In genomic region chr14:58327019-58327418, GRCh38 we compare ENCODE assay signal across 17 cellular contexts.
"Had no signal": no experiment of that assay in that cellular context is flagged by ENCODE, and none has a peak within 500 bp of the region (broad histone marks: within the 10 kb centered on the region; RNA-seq: fewer than 3 reads in every experiment).

No MANE protein-coding gene starts in this region.

- H3K27me3 Mint-ChIP-seq: naive thymus-derived CD4-positive, alpha-beta T cell; stimulated activated memory B cell treated with anti-CD40 and anti-IgM and Interleukin-4, amounts not matched to agents 10 μg/mL and 1 μg/mL and 100 μg/mL, for 72 hours; stimulated activated naive CD8-positive, alpha-beta T cell treated with anti-CD3 and anti-CD28 coated beads, Interleukin-15, amount 100 ng/mL, for 72 hours had no signal

- DNase-seq: effector CD4-positive, alpha-beta T cell; endodermal cell; gastrocnemius medialis; heart right ventricle; hypothalamus; kidney glomerular epithelial cell; naive thymus-derived CD4-positive, alpha-beta T cell; nephron progenitor cell; psoas muscle; retina; right lobe of liver; stimulated activated CD4-positive, alpha-beta T cell treated with anti-CD3 and anti-CD28 coated beads, Interleukin-1b, Interleukin-23, amount 100 ng/mL, for 48 hours; stimulated activated CD4-positive, alpha-beta T cell treated with anti-CD3 and anti-CD28 coated beads, Interleukin-4, amount 100 ng/mL, for 24 hours; stimulated activated naive CD8-positive, alpha-beta T cell treated with anti-CD3 and anti-CD28 coated beads, Interleukin-15, amount 100 ng/mL, for 72 hours; testis; upper lobe of right lung had no signal

- H3K27ac Mint-ChIP-seq: endodermal cell; nephron progenitor cell; stimulated activated memory B cell treated with anti-CD40 and anti-IgM and Interleukin-4, amounts not matched to agents 10 μg/mL and 1 μg/mL and 100 μg/mL, for 72 hours; stimulated activated naive CD8-positive, alpha-beta T cell treated with anti-CD3 and anti-CD28 coated beads, Interleukin-15, amount 100 ng/mL, for 72 hours had no signal

- ATAC-seq: gastrocnemius medialis; heart right ventricle; naive thymus-derived CD4-positive, alpha-beta T cell; psoas muscle; right lobe of liver; stimulated activated memory B cell treated with anti-CD40 and anti-IgM and Interleukin-4, amounts not matched to agents 10 μg/mL and 1 μg/mL and 100 μg/mL, for 72 hours; stimulated activated naive CD8-positive, alpha-beta T cell treated with anti-CD3 and anti-CD28 coated beads, Interleukin-15, amount 100 ng/mL, for 72 hours; upper lobe of right lung had no signal

- H3K4me3 Mint-ChIP-seq: endodermal cell; naive thymus-derived CD4-positive, alpha-beta T cell; nephron progenitor cell; stimulated activated memory B cell treated with anti-CD40 and anti-IgM and Interleukin-4, amounts not matched to agents 10 μg/mL and 1 μg/mL and 100 μg/mL, for 72 hours; stimulated activated naive CD8-positive, alpha-beta T cell treated with anti-CD3 and anti-CD28 coated beads, Interleukin-15, amount 100 ng/mL, for 72 hours had no signal

- H3K9me3 Mint-ChIP-seq: endodermal cell; nephron progenitor cell; stimulated activated memory B cell treated with anti-CD40 and anti-IgM and Interleukin-4, amounts not matched to agents 10 μg/mL and 1 μg/mL and 100 μg/mL, for 72 hours; stimulated activated naive CD8-positive, alpha-beta T cell treated with anti-CD3 and anti-CD28 coated beads, Interleukin-15, amount 100 ng/mL, for 72 hours had no signal
